Comparison of ENCODE assay signal across 1 cellular context in genomic region chr9:133888048-133888778, GRCh38.
TF ChIP-seq lines count a peak whose summit lies in the region.

No MANE protein-coding gene starts in this region.

TF ChIP-seq in HepG2, 621 proteins besides CTCF, POLR2A, EP300 and RAD21 (continued from another document and continues in another):
- TF ChIP-seq PREB (CRISPR knock-in tag; IDR thresholded peaks at IDR 0.05) = no peak
- TF ChIP-seq ZNF687 (CRISPR knock-in tag; IDR thresholded peaks at IDR 0.05) = peak; percentile 97
- TF ChIP-seq NCOR1 (IDR thresholded peaks at IDR 0.05; ENCODE audit: borderline replicate concordance, low read length) = peak; percentile 82
- no peak for TF ChIP-seq NR3C1 (CRISPR knock-in tag; IDR thresholded peaks at IDR 0.05)
- no peak for TF ChIP-seq ZNF260 (CRISPR knock-in tag; IDR thresholded peaks at IDR 0.05; ENCODE audit: borderline replicate concordance, low read depth)
- 0 out of 2 replicates have a peak, but pooled peaks have one; percentile 63 for TF ChIP-seq ESRRA (CRISPR knock-in tag; IDR thresholded peaks at IDR 0.05; ENCODE audit: low read depth)
- no peak for TF ChIP-seq ZNF775 (CRISPR knock-in tag; IDR thresholded peaks at IDR 0.05; ENCODE audit: borderline replicate concordance)
- TF ChIP-seq MED13 (CRISPR knock-in tag; IDR thresholded peaks at IDR 0.05) = peak; percentile 59; the same call in 1 of the 2 replicates
- TF ChIP-seq TAF1 (CRISPR knock-in tag; IDR thresholded peaks at IDR 0.05) = peak; percentile 38; the same call in 1 of the 2 replicates
- TF ChIP-seq ZNF513 (CRISPR knock-in tag; conservative IDR thresholded peaks at IDR 0.05) = no peak
- 0 out of 4 replicates have a peak, but pooled peaks of 1 of the 2 experiments have one; percentile 9 for TF ChIP-seq ATF4 (CRISPR knock-in tag; IDR thresholded peaks at IDR 0.05)
- peak; percentile 32; the same call in 1 of the 2 replicates for TF ChIP-seq HOMEZ (CRISPR knock-in tag; IDR thresholded peaks at IDR 0.05; ENCODE audit: low read depth)
- peak; percentile 58 for TF ChIP-seq PHF5A (CRISPR knock-in tag; IDR thresholded peaks at IDR 0.05; ENCODE audit: low read depth, unreplicated experiment)
- TF ChIP-seq TCF7 (IDR thresholded peaks at IDR 0.05; ENCODE audit: low read depth) = peak; percentile 75
- TF ChIP-seq ZBTB44 (CRISPR knock-in tag; IDR thresholded peaks at IDR 0.05) = no peak
- peak; percentile 80; the same call in 1 of the 2 replicates for TF ChIP-seq ZNF264 (CRISPR knock-in tag; IDR thresholded peaks at IDR 0.05)
- TF ChIP-seq SRSF1 (optimal IDR thresholded peaks at IDR 0.05; ENCODE audit: low read depth, low read length) = no peak
- no peak for TF ChIP-seq CEBPZ (IDR thresholded peaks at IDR 0.05; ENCODE audit: low read length)
- no peak for TF ChIP-seq ZEB1 (IDR thresholded peaks at IDR 0.05; ENCODE audit: insufficient replicate concordance, low read depth)
- TF ChIP-seq ZBED4 (CRISPR knock-in tag; IDR thresholded peaks at IDR 0.05; ENCODE audit: borderline replicate concordance) = no peak
- TF ChIP-seq KLF12 (CRISPR knock-in tag; IDR thresholded peaks at IDR 0.05; ENCODE audit: borderline replicate concordance) = 0 out of 2 replicates have a peak, but pooled peaks have one; percentile 55
- TF ChIP-seq ZNF639 (CRISPR knock-in tag; conservative IDR thresholded peaks at IDR 0.05) = peak; percentile 41; the same call in 1 of the 2 replicates
- peak; percentile 46; the same call in 1 of the 2 replicates for TF ChIP-seq ATF2 (CRISPR knock-in tag; IDR thresholded peaks at IDR 0.05)
- TF ChIP-seq IKZF1 (IDR thresholded peaks at IDR 0.05) = no peak
- TF ChIP-seq KDM5B (CRISPR knock-in tag; IDR thresholded peaks at IDR 0.05; ENCODE audit: borderline replicate concordance) = peak; percentile 28; the same call in 1 of the 2 replicates
- TF ChIP-seq ZBTB42 (CRISPR knock-in tag; IDR thresholded peaks at IDR 0.05) = peak; percentile 97
- TF ChIP-seq SALL1 (CRISPR knock-in tag; IDR thresholded peaks at IDR 0.05) = peak; percentile 88
- TF ChIP-seq ZBTB20 (CRISPR knock-in tag; IDR thresholded peaks at IDR 0.05; ENCODE audit: borderline replicate concordance, low read depth) = peak; percentile 84; the same call in 1 of the 2 replicates
- TF ChIP-seq FLYWCH1 (CRISPR knock-in tag; IDR thresholded peaks at IDR 0.05) = no peak
- 0 out of 2 replicates have a peak, but pooled peaks have one; percentile 71 for TF ChIP-seq ZNF557 (CRISPR knock-in tag; IDR thresholded peaks at IDR 0.05)
- TF ChIP-seq ZNF589 (CRISPR knock-in tag; conservative IDR thresholded peaks at IDR 0.05) = no peak
- no peak for TF ChIP-seq FIP1L1 (IDR thresholded peaks at IDR 0.05; ENCODE audit: borderline replicate concordance, insufficient read depth, low read depth, low read length)
- no peak for TF ChIP-seq ZNF552 (CRISPR knock-in tag; IDR thresholded peaks at IDR 0.05; ENCODE audit: borderline replicate concordance)
- TF ChIP-seq FOXO1 (CRISPR knock-in tag; IDR thresholded peaks at IDR 0.05) = peak; percentile 40; the same call in 1 of the 2 replicates
